Comparison of ENCODE assay signal across 2 cellular contexts in the genomic region with DNA sequence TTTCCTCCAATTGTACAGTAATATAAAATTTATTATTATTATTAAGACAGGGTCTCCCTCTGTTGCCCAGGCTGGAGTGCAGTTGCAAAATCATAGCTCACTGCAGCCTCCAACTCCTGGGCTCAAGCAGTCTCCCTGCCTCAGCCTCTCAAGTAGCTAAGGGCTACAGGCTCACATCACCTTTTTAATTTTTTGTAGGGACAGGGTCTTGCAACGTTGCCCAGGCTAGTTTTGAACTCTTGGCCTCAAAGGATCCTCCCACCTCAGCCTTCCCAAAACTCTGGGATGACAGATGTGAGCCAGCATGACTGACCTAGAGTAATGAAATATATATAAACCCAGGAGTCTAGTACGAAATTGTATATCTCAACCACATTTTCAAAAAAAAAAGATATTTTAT.
TF ChIP-seq lines count a peak whose summit lies in the region.

No MANE protein-coding gene starts in this region.

TF ChIP-seq in WTC11, 78 proteins besides CTCF, POLR2A, EP300 and RAD21 (continued from another document):
- TF ChIP-seq, protein P1, sequence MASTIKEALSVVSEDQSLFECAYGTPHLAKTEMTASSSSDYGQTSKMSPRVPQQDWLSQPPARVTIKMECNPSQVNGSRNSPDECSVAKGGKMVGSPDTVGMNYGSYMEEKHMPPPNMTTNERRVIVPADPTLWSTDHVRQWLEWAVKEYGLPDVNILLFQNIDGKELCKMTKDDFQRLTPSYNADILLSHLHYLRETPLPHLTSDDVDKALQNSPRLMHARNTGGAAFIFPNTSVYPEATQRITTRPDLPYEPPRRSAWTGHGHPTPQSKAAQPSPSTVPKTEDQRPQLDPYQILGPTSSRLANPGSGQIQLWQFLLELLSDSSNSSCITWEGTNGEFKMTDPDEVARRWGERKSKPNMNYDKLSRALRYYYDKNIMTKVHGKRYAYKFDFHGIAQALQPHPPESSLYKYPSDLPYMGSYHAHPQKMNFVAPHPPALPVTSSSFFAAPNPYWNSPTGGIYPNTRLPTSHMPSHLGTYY (CRISPR knock-in tag; IDR thresholded peaks at IDR 0.05), result no peak
- no peak for TF ChIP-seq ELF4 (CRISPR knock-in tag; IDR thresholded peaks at IDR 0.05; ENCODE audit: low read depth)

TF ChIP-seq in HepG2, 621 proteins besides CTCF, POLR2A, EP300 and RAD21:
- TF ChIP-seq, protein P2, sequence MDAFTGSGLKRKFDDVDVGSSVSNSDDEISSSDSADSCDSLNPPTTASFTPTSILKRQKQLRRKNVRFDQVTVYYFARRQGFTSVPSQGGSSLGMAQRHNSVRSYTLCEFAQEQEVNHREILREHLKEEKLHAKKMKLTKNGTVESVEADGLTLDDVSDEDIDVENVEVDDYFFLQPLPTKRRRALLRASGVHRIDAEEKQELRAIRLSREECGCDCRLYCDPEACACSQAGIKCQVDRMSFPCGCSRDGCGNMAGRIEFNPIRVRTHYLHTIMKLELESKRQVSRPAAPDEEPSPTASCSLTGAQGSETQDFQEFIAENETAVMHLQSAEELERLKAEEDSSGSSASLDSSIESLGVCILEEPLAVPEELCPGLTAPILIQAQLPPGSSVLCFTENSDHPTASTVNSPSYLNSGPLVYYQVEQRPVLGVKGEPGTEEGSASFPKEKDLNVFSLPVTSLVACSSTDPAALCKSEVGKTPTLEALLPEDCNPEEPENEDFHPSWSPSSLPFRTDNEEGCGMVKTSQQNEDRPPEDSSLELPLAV (CRISPR knock-in tag; conservative IDR thresholded peaks at IDR 0.05; ENCODE audit: low read depth), result no peak
- TF ChIP-seq ZSCAN20 (CRISPR knock-in tag; IDR thresholded peaks at IDR 0.05; ENCODE audit: borderline replicate concordance), result no peak
- no peak for TF ChIP-seq SOX6 (IDR thresholded peaks at IDR 0.05)
- TF ChIP-seq SOX6 (CRISPR knock-in tag; IDR thresholded peaks at IDR 0.05), result no peak
- no peak for TF ChIP-seq ARNT (IDR thresholded peaks at IDR 0.05)
- no peak for TF ChIP-seq ZNF788 (CRISPR knock-in tag; IDR thresholded peaks at IDR 0.05; ENCODE audit: borderline replicate concordance)
- no peak for TF ChIP-seq ZNF782 (CRISPR knock-in tag; IDR thresholded peaks at IDR 0.05; ENCODE audit: borderline replicate concordance)
- TF ChIP-seq, protein P3, sequence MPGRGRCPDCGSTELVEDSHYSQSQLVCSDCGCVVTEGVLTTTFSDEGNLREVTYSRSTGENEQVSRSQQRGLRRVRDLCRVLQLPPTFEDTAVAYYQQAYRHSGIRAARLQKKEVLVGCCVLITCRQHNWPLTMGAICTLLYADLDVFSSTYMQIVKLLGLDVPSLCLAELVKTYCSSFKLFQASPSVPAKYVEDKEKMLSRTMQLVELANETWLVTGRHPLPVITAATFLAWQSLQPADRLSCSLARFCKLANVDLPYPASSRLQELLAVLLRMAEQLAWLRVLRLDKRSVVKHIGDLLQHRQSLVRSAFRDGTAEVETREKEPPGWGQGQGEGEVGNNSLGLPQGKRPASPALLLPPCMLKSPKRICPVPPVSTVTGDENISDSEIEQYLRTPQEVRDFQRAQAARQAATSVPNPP (CRISPR knock-in tag; IDR thresholded peaks at IDR 0.05), result no peak
- TF ChIP-seq SALL1 (CRISPR knock-in tag; IDR thresholded peaks at IDR 0.05), result no peak
